14 cellular contexts compared by ENCODE assay signal in the genomic region with DNA sequence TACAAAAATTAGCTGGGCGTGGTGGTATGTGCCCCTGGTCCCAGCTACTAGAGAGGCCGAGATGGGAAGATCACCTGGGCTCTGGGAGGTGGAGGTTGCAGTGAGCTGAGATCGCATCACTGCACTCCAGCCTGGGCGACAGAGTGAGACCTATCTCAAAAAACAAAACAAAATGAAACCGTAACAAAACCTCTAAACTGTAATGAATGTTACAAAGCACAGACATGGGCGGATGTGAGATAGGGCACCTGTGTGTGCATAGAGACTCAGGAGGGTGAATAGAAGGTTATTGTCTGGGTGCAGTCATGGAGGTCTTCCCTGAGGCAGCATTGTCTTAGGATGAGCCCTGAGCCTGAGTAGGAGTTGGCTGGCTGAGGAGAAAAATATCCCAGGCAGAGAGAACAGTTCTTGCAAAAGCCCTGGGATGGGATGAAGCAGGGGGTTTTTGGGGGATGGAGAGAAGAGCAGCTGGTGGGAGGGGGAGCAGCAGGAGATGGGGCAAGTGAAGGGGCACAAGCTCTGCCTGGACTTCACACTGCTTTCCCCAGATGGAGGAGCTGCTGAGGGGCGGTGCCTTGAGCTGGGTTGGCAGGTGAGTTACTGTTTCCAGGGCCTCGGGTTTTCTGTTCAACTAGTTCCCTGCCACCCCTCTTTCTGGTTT. TPM values are rescaled to one million over a fixed set of nuclear protein-coding genes. Genes with fewer than 3 reads are reported as not detected.
DNase-seq lines count a peak whose midpoint lies in the region; ATAC-seq and TF ChIP-seq lines count a peak whose summit lies in the region.
"Had no signal": no experiment of that assay in that cellular context is flagged by ENCODE, and none has a peak within 500 bp of the region (broad histone marks: within the 10 kb centered on the region; RNA-seq: fewer than 3 reads in every experiment).

No MANE protein-coding gene starts in this region.

- H3K4ac ChIP-seq in neuronal stem cell (ENCODE audit: low read length), result no peak overlapping the region

- no peaks in the 10 kb centered on the region for H3K4me1 ChIP-seq in neuronal stem cell (ENCODE audit: control insufficient read depth in 2 of 2, insufficient read depth in 1 of 2, low read depth in 1 of 2, low read length in 2 of 2)
- no peaks in the 10 kb centered on the region for H3K4me1 ChIP-seq in BE2C
- peaks cover 0 to 9% (median 5%) of the 10 kb centered on the region in 9 donors for H3K4me1 ChIP-seq in heart right ventricle

- H3K23ac ChIP-seq in neuronal stem cell (ENCODE audit: low read depth, low read length, poor library complexity), result peak overlapping the region; percentile 0

- H3K27ac Mint-ChIP-seq in activated CD4-positive, alpha-beta T cell treated with anti-CD3 and anti-CD28 coated beads for 36 hours, result peak overlapping the region; percentile 45
- H3K27ac Mint-ChIP-seq: activated CD4-positive, alpha-beta memory T cell treated with anti-CD3 and anti-CD28 coated beads, Interleukin-2, amount 10 ng/mL, durations not matched to agents 7 days and 5 days had no signal

- H2AFZ ChIP-seq in neuronal stem cell (ENCODE audit: low read length), result no peak overlapping the region

- no peaks in the 10 kb centered on the region for H3K36me3 ChIP-seq in neuronal stem cell (replicated peaks in 1 of 2; ENCODE audit: control insufficient read depth in 2 of 2, insufficient read depth in 2 of 2, low read length in 2 of 2)
- H3K36me3 ChIP-seq in BE2C, result no peaks in the 10 kb centered on the region
- H3K36me3 ChIP-seq in heart right ventricle, result no peaks in the 10 kb centered on the region
- H3K36me3 ChIP-seq: transverse colon had no signal

- DNase-seq in activated CD4-positive, alpha-beta T cell treated with anti-CD3 and anti-CD28 coated beads for 36 hours, result no peak
- DNase-seq in activated CD4-positive, alpha-beta T cell treated with anti-CD3 and anti-CD28 coated beads for 4 hours, result no peak
- no peak for DNase-seq in neuronal stem cell (ENCODE audit: low spot score)
- DNase-seq in BE2C, result no peak
- no peak for DNase-seq in HEK293T (ENCODE audit: extremely low spot score)
- DNase-seq in heart right ventricle, result no peak
- DNase-seq: 8988T; activated CD4-positive, alpha-beta memory T cell treated with anti-CD3 and anti-CD28 coated beads, Interleukin-2, amount 10 ng/mL, durations not matched to agents 7 days and 5 days; H9; KG1; stimulated activated CD4-positive, alpha-beta T cell treated with anti-CD3 and anti-CD28 coated beads, Interleukin-1b, Interleukin-23, amount 100 ng/mL, for 48 hours; transverse colon had no signal

- POLR2A ChIA-PET in activated CD4-positive, alpha-beta T cell treated with anti-CD3 and anti-CD28 coated beads for 36 hours (lab: Charles Lee), result no interaction called here
- POLR2A ChIA-PET in HEK293T (lab: Yijun Ruan, JAX), result no interaction called here

- H3K27me3 ChIP-seq in neuronal stem cell (ENCODE audit: control insufficient read depth in 3 of 3, insufficient read depth in 3 of 3, low read depth in 1 of 3, low read length in 3 of 3) (no peaks in the 10 kb centered on the region), BE2C (no peaks in the 10 kb centered on the region), heart right ventricle (peaks cover 0 to 7% (median 0%) of the 10 kb centered on the region in 7 donors)
- H3K27me3 ChIP-seq: transverse colon had no signal

- H3K9ac ChIP-seq in neuronal stem cell (ENCODE audit: low read depth, low read length, poor library complexity), result no peak overlapping the region

- H3K79me1 ChIP-seq in neuronal stem cell (ENCODE audit: low read depth, low read length), result peaks cover 5% of the 10 kb centered on the region

- no peak overlapping the region for H4K8ac ChIP-seq in neuronal stem cell (ENCODE audit: low read depth, low read length)

- H2BK120ac ChIP-seq in neuronal stem cell (ENCODE audit: low read depth, low read length), result no peak overlapping the region

- no peak overlapping the region for H2BK15ac ChIP-seq in neuronal stem cell (ENCODE audit: low read length)

- H3K9me3 Mint-ChIP-seq in activated CD4-positive, alpha-beta T cell treated with anti-CD3 and anti-CD28 coated beads for 36 hours (ENCODE audit: low read depth), result no peaks in the 10 kb centered on the region
- H3K9me3 Mint-ChIP-seq: activated CD4-positive, alpha-beta memory T cell treated with anti-CD3 and anti-CD28 coated beads, Interleukin-2, amount 10 ng/mL, durations not matched to agents 7 days and 5 days; H9 had no signal

- H3K27me3 Mint-ChIP-seq in activated CD4-positive, alpha-beta T cell treated with anti-CD3 and anti-CD28 coated beads for 36 hours, result no peaks in the 10 kb centered on the region
- H3K27me3 Mint-ChIP-seq: activated CD4-positive, alpha-beta memory T cell treated with anti-CD3 and anti-CD28 coated beads, Interleukin-2, amount 10 ng/mL, durations not matched to agents 7 days and 5 days had no signal

- H3K4me2 ChIP-seq in neuronal stem cell (ENCODE audit: insufficient read depth, low read length, poor library complexity, severe bottlenecking), result no peak overlapping the region

- no peak for ATAC-seq in activated CD4-positive, alpha-beta T cell treated with anti-CD3 and anti-CD28 coated beads for 36 hours
- ATAC-seq in GM21528 (IDR thresholded peaks at IDR 0.05; ENCODE audit: low FRiP score, unreplicated experiment) (peak; percentile 43), HG03460 (IDR thresholded peaks at IDR 0.05; ENCODE audit: unreplicated experiment) (peak; percentile 54), heart right ventricle (no peak)

- no peak overlapping the region for H3K4me3 Mint-ChIP-seq in activated CD4-positive, alpha-beta T cell treated with anti-CD3 and anti-CD28 coated beads for 36 hours
- H3K4me3 Mint-ChIP-seq: activated CD4-positive, alpha-beta memory T cell treated with anti-CD3 and anti-CD28 coated beads, Interleukin-2, amount 10 ng/mL, durations not matched to agents 7 days and 5 days; H9 had no signal

- H3K4me3 ChIP-seq in neuronal stem cell (ENCODE audit: low read length in 2 of 2), result no peak overlapping the region
- H3K4me3 ChIP-seq in BE2C (ENCODE audit: low read depth, low read length), result no peak overlapping the region
- H3K4me3 ChIP-seq in heart right ventricle, result no peak overlapping the region
- H3K4me3 ChIP-seq: transverse colon had no signal

- H3K9me3 ChIP-seq in neuronal stem cell (replicated peaks in 1 of 2; ENCODE audit: control insufficient read depth in 2 of 2, insufficient read depth in 1 of 2, low read depth in 1 of 2, low read length in 2 of 2) (no peaks in the 10 kb centered on the region), BE2C (no peaks in the 10 kb centered on the region), heart right ventricle (no peaks in the 10 kb centered on the region)
- H3K9me3 ChIP-seq: transverse colon had no signal

- no peak overlapping the region for H3K14ac ChIP-seq in neuronal stem cell (ENCODE audit: low read length)

- no CpG with 5 or more reads among the region's 8 CpGs for WGBS in neuronal stem cell (ENCODE audit: extremely low coverage in 2 of 2, insufficient read length in 2 of 2, insufficient replicate concordance in 1 of 2), 2 donors
- WGBS in heart right ventricle, 2 donors, result 92 to 93% methylated on average over 8 of the region's 8 CpGs

- H3K36me3 Mint-ChIP-seq in activated CD4-positive, alpha-beta T cell treated with anti-CD3 and anti-CD28 coated beads for 36 hours (ENCODE audit: low read depth), result no peaks in the 10 kb centered on the region

- no peak overlapping the region for H3K18ac ChIP-seq in neuronal stem cell (ENCODE audit: low read length)

- CTCF ChIA-PET in activated CD4-positive, alpha-beta T cell treated with anti-CD3 and anti-CD28 coated beads for 36 hours (lab: Charles Lee), result no interaction called here
- CTCF ChIA-PET in HEK293T (lab: Yijun Ruan, JAX), result interaction anchor here (0.9 kb wide), 1 partner anchor 10 kb away, joined by 3 read pairs; no protein-coding TSS in a partner anchor

- no peak overlapping the region for H4K91ac ChIP-seq in neuronal stem cell (ENCODE audit: low read depth, low read length, poor library complexity)

- no peak overlapping the region for H2AK5ac ChIP-seq in neuronal stem cell (ENCODE audit: low read depth, low read length)

- H2BK5ac ChIP-seq in neuronal stem cell (ENCODE audit: low read length), result no peak overlapping the region

- intact Hi-C loops in activated CD4-positive, alpha-beta T cell treated with anti-CD3 and anti-CD28 coated beads for 36 hours (cut with DNase I, micrococcal nuclease), result loop anchor here in 1 of 2 experiments (10.0 kb wide), 1 partner anchor 735 kb away; no protein-coding TSS in a partner anchor
- intact Hi-C loops in heart right ventricle (cut with DNase I), result loop anchor here in 5 of 10 donors (10.0 kb wide), 3 partner anchors 115 to 505 kb away; no protein-coding TSS in a partner anchor

- TF ChIP-seq CTCF in BE2C (IDR thresholded peaks at IDR 0.05; ENCODE audit: low read depth, low read length) (no peak), heart right ventricle (IDR thresholded peaks at IDR 0.05) (no peak)

- H3K27ac ChIP-seq in neuronal stem cell (replicated peaks; ENCODE audit: low read length), result no peak overlapping the region
- no peak overlapping the region for H3K27ac ChIP-seq in heart right ventricle

- no peak overlapping the region for H2BK12ac ChIP-seq in neuronal stem cell (ENCODE audit: low read length)

- peaks cover 19% of the 10 kb centered on the region for H3K4me1 Mint-ChIP-seq in activated CD4-positive, alpha-beta T cell treated with anti-CD3 and anti-CD28 coated beads for 36 hours

TF ChIP-seq in HEK293T, 16 proteins besides CTCF, POLR2A, EP300 and RAD21:
- TF ChIP-seq L3MBTL2 (conservative IDR thresholded peaks at IDR 0.05), result no peak
- TF ChIP-seq CTBP1 (IDR thresholded peaks at IDR 0.05; ENCODE audit: borderline replicate concordance), result no peak
- no peak for TF ChIP-seq FOXK2 (IDR thresholded peaks at IDR 0.05)
- no peak for TF ChIP-seq HDGF (IDR thresholded peaks at IDR 0.05; ENCODE audit: borderline replicate concordance)
- TF ChIP-seq BHLHE40 (IDR thresholded peaks at IDR 0.05; ENCODE audit: borderline replicate concordance), result no peak
- TF ChIP-seq LEF1 (IDR thresholded peaks at IDR 0.05; ENCODE audit: borderline replicate concordance), result no peak
- no peak for TF ChIP-seq SP1 (IDR thresholded peaks at IDR 0.05)
- TF ChIP-seq ZNF384 (IDR thresholded peaks at IDR 0.05), result no peak
- no peak for TF ChIP-seq NFRKB (IDR thresholded peaks at IDR 0.05)

RNA-seq across cellular contexts. Expression of a gene that starts 5.2 kb away (rescaled TPM):
- total RNA-seq in activated CD4-positive, alpha-beta T cell treated with anti-CD3 and anti-CD28 coated beads for 36 hours, result 10 to 100 TPM; 11.6 to 17.0 TPM
- 17.8 TPM for polyA plus RNA-seq in neuronal stem cell (2013, experiment 1 of 2)
- 14.9 TPM for polyA plus RNA-seq in neuronal stem cell (2013, experiment 2 of 2)
- 14.5 TPM for polyA plus RNA-seq in BE2C (2012; ENCODE audit: insufficient read depth, insufficient read length, low read depth)
- total RNA-seq in heart right ventricle, result 1 to 10 TPM; 1.3 to 3.6 (median 2.4) TPM
- 1 to 10 TPM in 1 of 2 donors, under 1 TPM in 1; 0.54 to 2.1 TPM for polyA plus RNA-seq in heart right ventricle

Comparison
In these comparisons a context has a peak if more than half of its experiments do, and no peak if none do; other contexts are left out.
1. ATAC-seq: peak in GM21528 (single experiment) and HG03460 (single experiment); none in activated CD4-positive, alpha-beta T cell treated with anti-CD3 and anti-CD28 coated beads for 36 hours (single experiment) and heart right ventricle (0 of 8).